In the genomic region with DNA sequence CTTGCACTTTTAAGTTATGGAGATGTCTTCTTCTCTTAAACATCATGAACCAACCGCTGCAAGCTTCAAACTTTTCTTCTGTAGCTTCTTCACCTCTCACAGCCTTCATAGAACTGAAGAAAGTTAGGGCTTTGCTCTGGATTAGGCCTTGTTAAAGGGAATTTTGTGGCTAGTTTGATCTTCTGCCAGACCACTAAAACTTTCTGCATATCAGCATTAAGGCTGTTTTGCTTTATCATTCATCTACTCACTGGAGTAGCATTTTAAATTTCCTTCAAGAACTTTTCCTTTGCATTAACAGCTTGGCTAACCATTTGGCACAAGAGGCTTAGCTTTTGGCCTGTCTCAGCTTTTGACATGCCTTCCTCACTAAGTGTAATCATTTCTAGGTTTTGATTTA, we compare ENCODE assay signal across 22 cellular contexts.
"Had no signal": no experiment of that assay in that cellular context is flagged by ENCODE, and none has a peak within 500 bp of the region (broad histone marks: within the 10 kb centered on the region; RNA-seq: fewer than 3 reads in every experiment).

No MANE protein-coding gene starts in this region.

- H3K9me3 ChIP-seq: prostate gland, suprapubic skin, transverse colon, vagina had no signal

- H3K4me1 ChIP-seq: breast epithelium, prostate gland, right atrium auricular region, suprapubic skin, transverse colon, vagina had no signal

- H3K36me3 ChIP-seq: breast epithelium, neural progenitor cell, prostate gland, right atrium auricular region, suprapubic skin, transverse colon, vagina had no signal

- H3K27me3 ChIP-seq: breast epithelium, neural progenitor cell, right atrium auricular region, suprapubic skin, transverse colon, vagina had no signal

- DNase-seq: activated CD4-positive, alpha-beta T cell treated with anti-CD3 and anti-CD28 coated beads for 36 hours; activated CD4-positive, alpha-beta T cell treated with anti-CD3 and anti-CD28 coated beads, Interleukin-2, amount 50 U/mL, for 48 hours; activated naive CD4-positive, alpha-beta T cell; activated naive CD8-positive, alpha-beta T cell treated with anti-CD3 and anti-CD28 coated beads for 36 hours; activated T-cell treated with anti-CD3 and anti-CD28 coated beads for 4 hours; amygdala; cerebellar nuclear complex; effector CD4-positive, alpha-beta T cell; hypothalamus; left ventricle myocardium superior; mucosa of descending colon; naive thymus-derived CD4-positive, alpha-beta T cell; small intestine; stimulated activated CD4-positive, alpha-beta T cell treated with anti-CD3 and anti-CD28 coated beads, Interleukin-15, amount 100 ng/mL, for 24 hours; stimulated activated CD4-positive, alpha-beta T cell treated with anti-CD3 and anti-CD28 coated beads, Interleukin-2, amount 100 ng/mL, for 48 hours; transverse colon had no signal

- H3K4me3 ChIP-seq: breast epithelium, mucosa of descending colon, neural progenitor cell, prostate gland, right atrium auricular region, suprapubic skin, transverse colon, vagina had no signal

- H3K27ac ChIP-seq: breast epithelium, neural progenitor cell, prostate gland, right atrium auricular region, suprapubic skin, transverse colon, vagina had no signal
